In genomic region chr9:92138157-92138959, GRCh38 we compare ENCODE assay signal across 8 cellular contexts. TPM values are rescaled to one million over a fixed set of nuclear protein-coding genes. Genes with fewer than 3 reads are reported as not detected.
DNase-seq lines count a peak whose midpoint lies in the region; ATAC-seq and TF ChIP-seq lines count a peak whose summit lies in the region.

No MANE protein-coding gene starts in this region.

- peaks cover 14% of the 10 kb centered on the region for H3K4me1 Mint-ChIP-seq in glutamatergic neuron (ENCODE audit: low read depth, unreplicated experiment)
- H3K4me1 Mint-ChIP-seq in progenitor cell of endocrine pancreas (ENCODE audit: low read depth), result peaks cover 2% of the 10 kb centered on the region

- H3K9me3 Mint-ChIP-seq in glutamatergic neuron (ENCODE audit: unreplicated experiment) (peaks cover 5% of the 10 kb centered on the region), progenitor cell of endocrine pancreas (ENCODE audit: low read depth) (no peaks in the 10 kb centered on the region)

- H3K4me3 Mint-ChIP-seq in glutamatergic neuron (ENCODE audit: unreplicated experiment) (peak overlapping the region; percentile 49), progenitor cell of endocrine pancreas (ENCODE audit: low read depth) (no peak overlapping the region)

- in situ Hi-C loops in SK-MEL-5 (cut with HindIII; ENCODE audit: low pct_unique_long_range_greater_than_20kb, low sequenced_read_pairs), result no loop called here

- H3K36me3 Mint-ChIP-seq in glutamatergic neuron (ENCODE audit: unreplicated experiment) (no peaks in the 10 kb centered on the region), progenitor cell of endocrine pancreas (ENCODE audit: insufficient read depth) (no peaks in the 10 kb centered on the region)

- TF ChIP-seq CTCF in glutamatergic neuron (IDR thresholded peaks at IDR 0.05; ENCODE audit: partially characterized antibody, unreplicated experiment) (peak; percentile 95), progenitor cell of endocrine pancreas (IDR thresholded peaks at IDR 0.05; ENCODE audit: unreplicated experiment) (peak; percentile 97)

- DNase-seq in D341Med (ENCODE audit: low spot score) (peak; percentile 80), SK-MEL-5 (ENCODE audit: low read depth, low spot score) (peak; percentile 68), glutamatergic neuron (peak; percentile 95), progenitor cell of endocrine pancreas (ENCODE audit: low spot score, unreplicated experiment) (peak; percentile 86)
- DNase-seq in activated naive CD4-positive, alpha-beta T cell treated with Interleukin-2 at 50 U/mL for 16 hours, result peak; percentile 79

- peak; percentile 39 for ATAC-seq in HG03342 (IDR thresholded peaks at IDR 0.05; ENCODE audit: unreplicated experiment)
- no peak for ATAC-seq in HG02588 (IDR thresholded peaks at IDR 0.05; ENCODE audit: unreplicated experiment)
- ATAC-seq in GM18520 (IDR thresholded peaks at IDR 0.05; ENCODE audit: unreplicated experiment), result no peak

- H3K27me3 Mint-ChIP-seq in glutamatergic neuron (ENCODE audit: unreplicated experiment), result peaks cover 6% of the 10 kb centered on the region
- peaks cover 45% of the 10 kb centered on the region for H3K27me3 Mint-ChIP-seq in progenitor cell of endocrine pancreas

- H3K27ac Mint-ChIP-seq in glutamatergic neuron (ENCODE audit: unreplicated experiment) (no peak overlapping the region), progenitor cell of endocrine pancreas (no peak overlapping the region)

RNA-seq across cellular contexts. Expression of gene SPTLC1, which starts 23.1 kb away (rescaled TPM):
- total RNA-seq in SK-MEL-5 (2014; rRNA removed; shearing (Covaris generic)), result 105 and 112 TPM in 2 replicates
- 88.2 and 91.8 TPM in 2 replicates for polyA plus RNA-seq in SK-MEL-5 (2015; cell fraction: cytosol; rRNA removed)
- 101 and 102 TPM in 2 replicates for polyA plus RNA-seq in SK-MEL-5 (2015; cell fraction: nucleus; rRNA removed)
- total RNA-seq in glutamatergic neuron (ENCODE audit: unreplicated experiment), result 45.9 TPM
- 68.5 and 68.8 TPM in 2 replicates for total RNA-seq in progenitor cell of endocrine pancreas
